ENCODE assay signal across 13 cellular contexts in the genomic region with DNA sequence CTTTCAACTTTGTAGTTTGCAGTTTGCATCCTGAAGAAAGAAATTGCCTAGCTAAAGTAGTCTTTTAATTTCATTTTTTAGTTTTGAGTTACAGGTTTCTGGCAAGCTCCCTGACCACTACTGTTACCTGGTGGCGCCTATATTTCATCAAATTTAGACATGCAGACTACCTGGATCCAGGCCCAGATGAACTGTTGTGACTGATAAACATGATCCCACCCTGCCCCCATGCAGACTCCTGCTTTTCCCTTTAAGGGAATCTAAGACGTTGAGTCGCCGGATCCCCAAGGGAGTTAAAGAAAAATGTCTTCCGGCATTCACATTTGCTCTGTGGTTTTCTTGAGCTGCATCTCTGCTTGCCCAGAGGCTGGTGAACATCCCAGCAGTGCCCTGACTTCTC. TPM values are rescaled to one million over a fixed set of nuclear protein-coding genes. Genes with fewer than 3 reads are reported as not detected.
DNase-seq lines count a peak whose midpoint lies in the region; ATAC-seq and TF ChIP-seq lines count a peak whose summit lies in the region.
"Had no signal": no experiment of that assay in that cellular context is flagged by ENCODE, and none has a peak within 500 bp of the region (broad histone marks: within the 10 kb centered on the region; RNA-seq: fewer than 3 reads in every experiment).

No MANE protein-coding gene starts in this region.

- no peak for TF ChIP-seq POLR2A in testis (IDR thresholded peaks at IDR 0.05)

- no CpG with 5 or more reads among the region's 5 CpGs for WGBS in H9 (ENCODE audit: extremely low coverage, insufficient read length, low lambda C conversion rate)
- 36 to 39% methylated on average over 5 of the region's 5 CpGs for WGBS in testis, 2 donors

- no peak overlapping the region for H3K18ac ChIP-seq in H9 (ENCODE audit: insufficient read length, low read depth, low read length)

- H4K91ac ChIP-seq in H9 (ENCODE audit: insufficient read length, low read depth, low read length) = no peak overlapping the region

- H3K4me2 ChIP-seq in H9 (ENCODE audit: insufficient read depth, insufficient read length, low read length) = no peak overlapping the region

- H3K23me2 ChIP-seq in H9 (ENCODE audit: insufficient read length, low read depth, low read length, poor library complexity, severe bottlenecking) = no peaks in the 10 kb centered on the region

- no peaks in the 10 kb centered on the region for H3K79me1 ChIP-seq in H9 (ENCODE audit: insufficient read depth, low read depth, low read length, poor library complexity, severe bottlenecking)

- no peak overlapping the region for H3K4ac ChIP-seq in H9 (ENCODE audit: low read depth, low read length)

- no peaks in the 10 kb centered on the region for H4K20me1 ChIP-seq in H9 (ENCODE audit: control insufficient read depth, insufficient read depth, insufficient read length)

- no peak overlapping the region for H3K14ac ChIP-seq in H9 (ENCODE audit: insufficient read depth, low read length)

- H3K4me1 ChIP-seq in ACC112 (ENCODE audit: control insufficient read depth, insufficient read depth, low read length, unreplicated experiment) (peaks cover 23% of the 10 kb centered on the region), H9 (ENCODE audit: insufficient read depth, low read length) (peaks cover 2% of the 10 kb centered on the region; the same call in 1 of the 2 replicates), iPS-20b (ENCODE audit: insufficient read depth, low read length) (peaks cover 10% of the 10 kb centered on the region; the same call in 1 of the 2 replicates), testis (peaks cover 9% of the 10 kb centered on the region)

- H3K79me2 ChIP-seq in ACC112 (ENCODE audit: control insufficient read depth, insufficient read depth, low read length, unreplicated experiment) (no peaks in the 10 kb centered on the region), H9 (ENCODE audit: insufficient read depth, low read length) (no peaks in the 10 kb centered on the region)

- H2BK20ac ChIP-seq in H9 (ENCODE audit: low read depth, low read length, poor library complexity, severe bottlenecking) = no peak overlapping the region

- H2BK12ac ChIP-seq in H9 (ENCODE audit: insufficient read length, low read depth, low read length) = no peak overlapping the region

- intact Hi-C loops in testis (cut with DNase I; ENCODE audit: low total_unique reads) = no loop called here

- H3K9me3 ChIP-seq in H9 (ENCODE audit: control insufficient read depth, low read depth, low read length) = no peaks in the 10 kb centered on the region
- H3K9me3 ChIP-seq in SK-N-MC (ENCODE audit: low read depth, low read length) = no peaks in the 10 kb centered on the region
- no peaks in the 10 kb centered on the region for H3K9me3 ChIP-seq in iPS-20b (ENCODE audit: insufficient read depth, low read depth, low read length)
- no peaks in the 10 kb centered on the region for H3K9me3 ChIP-seq in testis

- no peak overlapping the region for H4K5ac ChIP-seq in H9 (ENCODE audit: insufficient read length, low read depth, low read length)

- peak overlapping the region in 1 of 2 experiments; percentile 21; a peak in 1 of 5 replicates for H3K4me3 Mint-ChIP-seq in H9
- H3K4me3 Mint-ChIP-seq: activated naive CD8-positive, alpha-beta T cell treated with anti-CD3 and anti-CD28 coated beads for 36 hours; CD8-positive, alpha-beta T cell had no signal

- no peak overlapping the region for H3K23ac ChIP-seq in H9 (ENCODE audit: insufficient read length, low read depth, low read length)

- no peak overlapping the region for H3K56ac ChIP-seq in H9 (ENCODE audit: insufficient read length, low read depth, low read length)

- H2BK5ac ChIP-seq in H9 (ENCODE audit: insufficient read length, low read length) = no peak overlapping the region

- H3K36me3 ChIP-seq in ACC112 (ENCODE audit: insufficient read depth, low read length) (no peaks in the 10 kb centered on the region), SK-N-MC (ENCODE audit: insufficient read depth, low read length) (no peaks in the 10 kb centered on the region), iPS-20b (ENCODE audit: insufficient read depth, low read depth, low read length) (no peaks in the 10 kb centered on the region), testis (ENCODE audit: low read depth, missing control alignments) (no peaks in the 10 kb centered on the region)

- no peak overlapping the region for H2BK15ac ChIP-seq in H9 (ENCODE audit: low read depth, low read length)

- H2AK5ac ChIP-seq in H9 (ENCODE audit: insufficient read length, low read length) = no peak overlapping the region

- H3K27me3 ChIP-seq in ACC112 (ENCODE audit: insufficient read depth, low read length) (no peaks in the 10 kb centered on the region), H9 (ENCODE audit: insufficient read depth, low read length) (no peaks in the 10 kb centered on the region), iPS-20b (ENCODE audit: insufficient read depth, low read length) (no peaks in the 10 kb centered on the region), testis (no peaks in the 10 kb centered on the region)

- H3K27me3 Mint-ChIP-seq in H9 (ENCODE audit: low read depth) = no peaks in the 10 kb centered on the region
- H3K27me3 Mint-ChIP-seq: activated naive CD8-positive, alpha-beta T cell treated with anti-CD3 and anti-CD28 coated beads for 36 hours had no signal

- ATAC-seq in GM19395 (IDR thresholded peaks at IDR 0.05; ENCODE audit: unreplicated experiment) = no peak
- ATAC-seq: CD8-positive, alpha-beta T cell; stimulated activated naive CD8-positive, alpha-beta T cell treated with anti-CD3 and anti-CD28 coated beads, Interleukin-15, Interleukin-2, amounts not matched to agents 100 U/mL and 50 U/mL, for 24 hours had no signal

- H3K27ac ChIP-seq in ACC112 (ENCODE audit: low read depth, low read length) = peak overlapping the region; percentile 32
- H3K27ac ChIP-seq in H9 (ENCODE audit: insufficient read length, low read depth, low read length) = no peak overlapping the region
- peak overlapping the region; percentile 80 for H3K27ac ChIP-seq in SK-N-MC
- no peak overlapping the region for H3K27ac ChIP-seq in iPS-20b (ENCODE audit: low read length)
- no peak overlapping the region for H3K27ac ChIP-seq in testis

- H3K27ac Mint-ChIP-seq in H9 = peak overlapping the region in 2 of 3 experiments; percentile 86 to 92; a peak in 4 of 7 replicates
- H3K27ac Mint-ChIP-seq: activated naive CD8-positive, alpha-beta T cell treated with anti-CD3 and anti-CD28 coated beads for 36 hours; CD8-positive, alpha-beta T cell had no signal

- H3K36me3 Mint-ChIP-seq in H9 (ENCODE audit: insufficient read depth in 1 of 3, low read depth in 3 of 3) = no peaks in the 10 kb centered on the region

- H3K9me3 Mint-ChIP-seq in H9 = no peaks in the 10 kb centered on the region
- H3K9me3 Mint-ChIP-seq: activated naive CD8-positive, alpha-beta T cell treated with anti-CD3 and anti-CD28 coated beads for 36 hours; CD8-positive, alpha-beta T cell had no signal

- H2AFZ ChIP-seq in ACC112 (ENCODE audit: low read length, unreplicated experiment) (peak overlapping the region; percentile 79), H9 (ENCODE audit: low read length) (no peak overlapping the region)

- H3K4me1 Mint-ChIP-seq in H9 = peaks cover 13 to 15% of the 10 kb centered on the region in 2 experiments

- no peak overlapping the region for H3T11ph ChIP-seq in H9 (ENCODE audit: low read length)

- H3K9ac ChIP-seq in H9 (ENCODE audit: extremely low read depth, insufficient read length, low read length) (no peak overlapping the region), SK-N-MC (ENCODE audit: insufficient read length) (no peak overlapping the region), iPS-20b (ENCODE audit: low read depth, low read length) (peak overlapping the region; percentile 62; the same call in 1 of the 2 replicates)

- DNase-seq in H9 (no peak), SK-N-MC (ENCODE audit: low read depth, low spot score) (peak; percentile 93), HK-2 (ENCODE audit: unreplicated experiment) (no peak), testis (no peak)
- DNase-seq in activated CD8-positive, alpha-beta memory T cell treated with anti-CD3 and anti-CD28 coated beads for 24 hours = no peak
- DNase-seq: activated CD4-positive, CD25-positive, alpha-beta regulatory T cell treated with anti-CD3 and anti-CD28 coated beads, Interleukin-2, amount 50 U/mL, for 72 hours; activated naive CD8-positive, alpha-beta T cell treated with anti-CD3 and anti-CD28 coated beads for 36 hours; CD8-positive, alpha-beta T cell; NCI-H774; stimulated activated naive CD8-positive, alpha-beta T cell treated with anti-CD3 and anti-CD28 coated beads, Interleukin-15, Interleukin-2, amounts not matched to agents 100 U/mL and 50 U/mL, for 24 hours had no signal

- no peak overlapping the region for H2BK120ac ChIP-seq in H9 (ENCODE audit: low read depth, low read length, poor library complexity, severe bottlenecking)

- TF ChIP-seq CTCF in H9 (conservative IDR thresholded peaks at IDR 0.05) = no peak
- no peak for TF ChIP-seq CTCF in testis (IDR thresholded peaks at IDR 0.05)

- no peak overlapping the region for H4K8ac ChIP-seq in H9 (replicated peaks; ENCODE audit: insufficient read length, low read depth, low read length)

- H3K4me3 ChIP-seq in ACC112 (ENCODE audit: low read depth, low read length) (peak overlapping the region; percentile 66), SK-N-MC (peak overlapping the region; percentile 65), iPS-20b (ENCODE audit: low read length) (peak overlapping the region; percentile 8; the same call in 1 of the 2 replicates), testis (no peak overlapping the region)

RNA-seq across cellular contexts. Expression of gene METAP1D, which starts 22.2 kb away (rescaled TPM):
- total RNA-seq in H9 (2021) (5.2 and 6.4 TPM in 2 replicates), testis (10 to 100 TPM; 13.6 to 15.3 TPM)
- 4.5 TPM for polyA plus RNA-seq in testis (ENCODE audit: insufficient read depth, low read depth, low replicate concordance)

Comparison
In these comparisons a context has a peak if more than half of its experiments do, and no peak if none do; other contexts are left out.
1. H3K27ac ChIP-seq: peak in ACC112 (single experiment) and SK-N-MC (single experiment); none in H9 (single experiment), iPS-20b (single experiment) and testis (0 of 2).
2. H3K4me3 ChIP-seq: peak in ACC112 (single experiment), SK-N-MC (single experiment) and iPS-20b (single experiment); none in testis (0 of 2).